29 cellular contexts compared by ENCODE assay signal in genomic region chr5:78655731-78656130, GRCh38. TPM values are rescaled to one million over a fixed set of nuclear protein-coding genes. Genes with fewer than 3 reads are reported as not detected.
"Had no signal": no experiment of that assay in that cellular context is flagged by ENCODE, and none has a peak within 500 bp of the region (broad histone marks: within the 10 kb centered on the region; RNA-seq: fewer than 3 reads in every experiment).

No MANE protein-coding gene starts in this region.

- H3K27ac ChIP-seq: brain microvascular endothelial cell, gastrocnemius medialis had no signal

- H3K27ac Mint-ChIP-seq: activated CD4-positive, alpha-beta memory T cell treated with anti-CD3 and anti-CD28 coated beads for 36 hours; activated CD4-positive, alpha-beta T cell treated with anti-CD3 and anti-CD28 coated beads for 36 hours; activated CD4-positive, alpha-beta T cell treated with anti-CD3 and anti-CD28 coated beads, Interleukin-2, amount 10 ng/mL, durations not matched to agents 24 days and 14 days; activated CD8-positive, alpha-beta memory T cell treated with anti-CD3 and anti-CD28 coated beads, Interleukin-2, amount 10 ng/mL, durations not matched to agents 7 days and 5 days; activated CD8-positive, alpha-beta T cell treated with anti-CD3 and anti-CD28 coated beads, Interleukin-2, amount 10 ng/mL, durations not matched to agents 7 days and 5 days; activated naive CD4-positive, alpha-beta T cell treated with anti-CD3 and anti-CD28 coated beads, Interleukin-2, amount 10 ng/mL, durations not matched to agents 7 days and 5 days; activated naive CD4-positive, alpha-beta T cell treated with anti-CD3 and anti-CD28 coated beads, Interleukin-2, amount 50 U/mL, for 72 hours; activated naive CD8-positive, alpha-beta T cell treated with anti-CD3 and anti-CD28 coated beads, Interleukin-2, amount 10 ng/mL, durations not matched to agents 7 days and 5 days; activated T-helper 1 cell treated with anti-CD3 and anti-CD28 coated beads, Interleukin-12 subunit alpha, Interleukin-12 subunit beta, Interleukin-2, Interleukin-4 antibody, amounts not matched to agents 30 ng/mL and 10 ng/mL and 1 ng/mL, durations not matched to agents 14 hours and 24 hours and 36 hours; activated T-helper 2 cell treated with anti-CD3 and anti-CD28 coated beads, Interferon-gamma antibody, Interleukin-2, Interleukin-4, amounts not matched to agents 10 μg/mL and 5 μg/mL and 100 μg/mL, durations not matched to agents 14 hours and 24 hours and 36 hours had no signal

- DNase-seq: activated CD4-positive, alpha-beta memory T cell treated with anti-CD3 and anti-CD28 coated beads for 36 hours; activated CD4-positive, alpha-beta T cell treated with anti-CD3 and anti-CD28 coated beads for 36 hours; activated CD4-positive, alpha-beta T cell treated with anti-CD3 and anti-CD28 coated beads, Interleukin-2, amount 10 ng/mL, durations not matched to agents 24 days and 14 days; activated CD4-positive, CD25-positive, alpha-beta regulatory T cell; activated CD4-positive, CD25-positive, alpha-beta regulatory T cell treated with anti-CD3 and anti-CD28 coated beads, Interleukin-2, amount 50 U/mL, for 72 hours; activated CD8-positive, alpha-beta memory T cell treated with anti-CD3 and anti-CD28 coated beads, Interleukin-2, amount 10 ng/mL, durations not matched to agents 7 days and 5 days; activated CD8-positive, alpha-beta memory T cell treated with anti-CD3 and anti-CD28 coated beads, Interleukin-2, amount 50 U/mL, for 4 hours; activated CD8-positive, alpha-beta T cell treated with anti-CD3 and anti-CD28 coated beads, Interleukin-2, amount 10 ng/mL, durations not matched to agents 7 days and 5 days; activated effector memory CD4-positive, alpha-beta T cell treated with anti-CD3 and anti-CD28 coated beads, Interleukin-2, amount 50 U/mL, for 16 hours; activated naive CD4-positive, alpha-beta T cell; activated naive CD4-positive, alpha-beta T cell treated with anti-CD3 and anti-CD28 coated beads, Interleukin-2, amount 10 ng/mL, durations not matched to agents 7 days and 5 days; activated naive CD8-positive, alpha-beta T cell treated with anti-CD3 and anti-CD28 coated beads, Interleukin-2, amount 10 ng/mL, durations not matched to agents 7 days and 5 days; activated T-cell treated with anti-CD3 and anti-CD28 coated beads, Interleukin-2, amount 50 U/mL, for 1 hour; activated T-cell treated with anti-CD3 and anti-CD28 coated beads, Interleukin-2, amount 50 U/mL, for 48 hours; brain microvascular endothelial cell; cortex of kidney; dermis blood vessel endothelial cell; effector CD4-positive, alpha-beta T cell; foreskin fibroblast; gastrocnemius medialis; glutamatergic neuron; T-helper 2 cell had no signal

- H3K27me3 ChIP-seq: brain microvascular endothelial cell, gastrocnemius medialis had no signal

- FAIRE-seq: astrocyte, bronchial epithelial cell had no signal

- H3K9me3 ChIP-seq: gastrocnemius medialis had no signal

- H3K36me3 Mint-ChIP-seq: activated CD4-positive, alpha-beta memory T cell treated with anti-CD3 and anti-CD28 coated beads for 36 hours; activated CD8-positive, alpha-beta memory T cell treated with anti-CD3 and anti-CD28 coated beads, Interleukin-2, amount 10 ng/mL, durations not matched to agents 7 days and 5 days; activated naive CD4-positive, alpha-beta T cell treated with anti-CD3 and anti-CD28 coated beads, Interleukin-2, amount 10 ng/mL, durations not matched to agents 7 days and 5 days; activated naive CD4-positive, alpha-beta T cell treated with anti-CD3 and anti-CD28 coated beads, Interleukin-2, amount 50 U/mL, for 72 hours; activated naive CD8-positive, alpha-beta T cell treated with anti-CD3 and anti-CD28 coated beads, Interleukin-2, amount 10 ng/mL, durations not matched to agents 7 days and 5 days had no signal

- H3K4me1 Mint-ChIP-seq: activated CD4-positive, alpha-beta T cell treated with anti-CD3 and anti-CD28 coated beads for 36 hours; activated CD4-positive, alpha-beta T cell treated with anti-CD3 and anti-CD28 coated beads, Interleukin-2, amount 10 ng/mL, durations not matched to agents 24 days and 14 days; activated CD8-positive, alpha-beta memory T cell treated with anti-CD3 and anti-CD28 coated beads, Interleukin-2, amount 10 ng/mL, durations not matched to agents 7 days and 5 days; activated naive CD4-positive, alpha-beta T cell treated with anti-CD3 and anti-CD28 coated beads, Interleukin-2, amount 10 ng/mL, durations not matched to agents 7 days and 5 days; activated naive CD8-positive, alpha-beta T cell treated with anti-CD3 and anti-CD28 coated beads, Interleukin-2, amount 10 ng/mL, durations not matched to agents 7 days and 5 days; central memory CD8-positive, alpha-beta T cell had no signal

- H3K4me3 ChIP-seq: gastrocnemius medialis had no signal

- H3K9me3 Mint-ChIP-seq: activated CD4-positive, alpha-beta memory T cell treated with anti-CD3 and anti-CD28 coated beads for 36 hours; activated CD4-positive, alpha-beta T cell treated with anti-CD3 and anti-CD28 coated beads, Interleukin-2, amount 10 ng/mL, durations not matched to agents 24 days and 14 days; activated naive CD4-positive, alpha-beta T cell treated with anti-CD3 and anti-CD28 coated beads, Interleukin-2, amount 10 ng/mL, durations not matched to agents 7 days and 5 days; activated naive CD4-positive, alpha-beta T cell treated with anti-CD3 and anti-CD28 coated beads, Interleukin-2, amount 50 U/mL, for 72 hours; activated naive CD8-positive, alpha-beta T cell treated with anti-CD3 and anti-CD28 coated beads, Interleukin-2, amount 10 ng/mL, durations not matched to agents 7 days and 5 days; activated T-helper 1 cell treated with anti-CD3 and anti-CD28 coated beads, Interleukin-12 subunit alpha, Interleukin-12 subunit beta, Interleukin-2, Interleukin-4 antibody, amounts not matched to agents 30 ng/mL and 10 ng/mL and 1 ng/mL, durations not matched to agents 14 hours and 24 hours and 36 hours; activated T-helper 2 cell treated with anti-CD3 and anti-CD28 coated beads, Interferon-gamma antibody, Interleukin-2, Interleukin-4, amounts not matched to agents 10 μg/mL and 5 μg/mL and 100 μg/mL, durations not matched to agents 14 hours and 24 hours and 36 hours; central memory CD8-positive, alpha-beta T cell had no signal

- H3K36me3 ChIP-seq: brain microvascular endothelial cell, gastrocnemius medialis had no signal

- H3K4me3 Mint-ChIP-seq: activated CD4-positive, alpha-beta memory T cell treated with anti-CD3 and anti-CD28 coated beads for 36 hours; activated CD4-positive, alpha-beta T cell treated with anti-CD3 and anti-CD28 coated beads for 36 hours; activated CD4-positive, alpha-beta T cell treated with anti-CD3 and anti-CD28 coated beads, Interleukin-2, amount 10 ng/mL, durations not matched to agents 24 days and 14 days; activated CD8-positive, alpha-beta memory T cell treated with anti-CD3 and anti-CD28 coated beads, Interleukin-2, amount 10 ng/mL, durations not matched to agents 7 days and 5 days; activated CD8-positive, alpha-beta T cell treated with anti-CD3 and anti-CD28 coated beads, Interleukin-2, amount 10 ng/mL, durations not matched to agents 7 days and 5 days; activated naive CD4-positive, alpha-beta T cell treated with anti-CD3 and anti-CD28 coated beads, Interleukin-2, amount 10 ng/mL, durations not matched to agents 7 days and 5 days; activated naive CD8-positive, alpha-beta T cell treated with anti-CD3 and anti-CD28 coated beads, Interleukin-2, amount 10 ng/mL, durations not matched to agents 7 days and 5 days; activated T-helper 1 cell treated with anti-CD3 and anti-CD28 coated beads, Interleukin-12 subunit alpha, Interleukin-12 subunit beta, Interleukin-2, Interleukin-4 antibody, amounts not matched to agents 30 ng/mL and 10 ng/mL and 1 ng/mL, durations not matched to agents 14 hours and 24 hours and 36 hours; central memory CD8-positive, alpha-beta T cell had no signal

- ATAC-seq: activated CD4-positive, alpha-beta T cell treated with anti-CD3 and anti-CD28 coated beads for 36 hours; activated CD8-positive, alpha-beta memory T cell treated with anti-CD3 and anti-CD28 coated beads, Interleukin-2, amount 10 ng/mL, durations not matched to agents 7 days and 5 days; activated CD8-positive, alpha-beta T cell treated with anti-CD3 and anti-CD28 coated beads, Interleukin-2, amount 10 ng/mL, durations not matched to agents 7 days and 5 days; activated naive CD4-positive, alpha-beta T cell treated with anti-CD3 and anti-CD28 coated beads, Interleukin-2, amount 50 U/mL, for 72 hours; esophagus mucosa; gastrocnemius medialis had no signal

RNA-seq across cellular contexts. Expression of gene LHFPL2, which starts 7.2 kb away (rescaled TPM):
- total RNA-seq: activated CD8-positive, alpha-beta memory T cell treated with anti-CD3 and anti-CD28 coated beads, Interleukin-2, amount 10 ng/mL, durations not matched to agents 7 days and 5 days had no signal
